In genomic region chr13:42486711-42487198, GRCh38 we compare ENCODE assay signal across 13 cellular contexts.
A peak's percentile ranks its signal among the peaks of the same experiment; 100 is the strongest.
DNase-seq lines count a peak whose midpoint lies in the region; ATAC-seq and TF ChIP-seq lines count a peak whose summit lies in the region.
"Had no signal": no experiment of that assay in that cellular context is flagged by ENCODE, and none has a peak within 500 bp of the region (broad histone marks: within the 10 kb centered on the region; RNA-seq: fewer than 3 reads in every experiment).

No MANE protein-coding gene starts in this region.

- peaks cover 0 to 3% (median 0%) of the 10 kb centered on the region in 11 donors for H3K9me3 Mint-ChIP-seq in naive thymus-derived CD4-positive, alpha-beta T cell
- H3K9me3 Mint-ChIP-seq in activated CD4-positive, alpha-beta T cell treated with anti-CD3 and anti-CD28 coated beads, Interleukin-2, amount 10 ng/mL, durations not matched to agents 24 days and 14 days, result peaks cover 4% of the 10 kb centered on the region

- H3K4me1 Mint-ChIP-seq in naive thymus-derived CD4-positive, alpha-beta T cell, result peaks cover 0 to 1% (median 0%) of the 10 kb centered on the region in 7 donors
- peaks cover 4% of the 10 kb centered on the region for H3K4me1 Mint-ChIP-seq in activated CD4-positive, alpha-beta T cell treated with anti-CD3 and anti-CD28 coated beads, Interleukin-2, amount 10 ng/mL, durations not matched to agents 24 days and 14 days
- H3K4me1 Mint-ChIP-seq: endodermal cell had no signal

- DNase-seq in COLO829 (ENCODE audit: low spot score), result peak; percentile 43
- DNase-seq in NCI-H226, result peak; percentile 81
- peak; percentile 96 for DNase-seq in choroid plexus epithelial cell (ENCODE audit: low read depth)
- no peak for DNase-seq in naive thymus-derived CD4-positive, alpha-beta T cell
- no peak for DNase-seq in activated CD4-positive, alpha-beta T cell treated with anti-CD3 and anti-CD28 coated beads, Interleukin-2, amount 10 ng/mL, durations not matched to agents 24 days and 14 days
- DNase-seq in NCI-H2029 treated with DMSO at 0.1 percent for 48 hours (lab: John Stamatoyannopoulos, UW), result no peak
- DNase-seq: activated T-cell treated with anti-CD3 and anti-CD28 coated beads, Interleukin-2, amount 50 U/mL, for 48 hours; endodermal cell; H7; NCI-H2227 treated with DMSO at 0.1 percent for 48 hours had no signal

- intact Hi-C loops in naive thymus-derived CD4-positive, alpha-beta T cell (cut with micrococcal nuclease), result no loop called here
- intact Hi-C loops in activated CD4-positive, alpha-beta T cell treated with anti-CD3 and anti-CD28 coated beads, Interleukin-2, amount 10 ng/mL, durations not matched to agents 24 days and 14 days (cut with micrococcal nuclease), result no loop called here

- no peak overlapping the region for H3K4me3 Mint-ChIP-seq in naive thymus-derived CD4-positive, alpha-beta T cell
- no peak overlapping the region for H3K4me3 Mint-ChIP-seq in activated CD4-positive, alpha-beta T cell treated with anti-CD3 and anti-CD28 coated beads, Interleukin-2, amount 10 ng/mL, durations not matched to agents 24 days and 14 days
- H3K4me3 Mint-ChIP-seq: endodermal cell had no signal

- H3K36me3 ChIP-seq in naive thymus-derived CD4-positive, alpha-beta T cell (ENCODE audit: control insufficient read depth in 2 of 3, insufficient read depth in 3 of 3, low read length in 3 of 3), result no peaks in the 10 kb centered on the region

- ATAC-seq in naive thymus-derived CD4-positive, alpha-beta T cell, result peak; percentile 60
- no peak for ATAC-seq in HG03354 (IDR thresholded peaks at IDR 0.05; ENCODE audit: poor library complexity, severe bottlenecking, unreplicated experiment)
- ATAC-seq in GM18873 (IDR thresholded peaks at IDR 0.05; ENCODE audit: low FRiP score, unreplicated experiment), result no peak

- H3K36me3 Mint-ChIP-seq in naive thymus-derived CD4-positive, alpha-beta T cell, result peaks cover 0 to 5% (median 0%) of the 10 kb centered on the region in 5 donors
- peaks cover 18% of the 10 kb centered on the region for H3K36me3 Mint-ChIP-seq in activated CD4-positive, alpha-beta T cell treated with anti-CD3 and anti-CD28 coated beads, Interleukin-2, amount 10 ng/mL, durations not matched to agents 24 days and 14 days (ENCODE audit: low read depth)

- H3K4me1 ChIP-seq in naive thymus-derived CD4-positive, alpha-beta T cell (ENCODE audit: control insufficient read depth in 2 of 2, insufficient read depth in 2 of 2, low read length in 2 of 2), result no peaks in the 10 kb centered on the region

- CTCF ChIA-PET in naive thymus-derived CD4-positive, alpha-beta T cell (lab: Charles Lee), result no interaction called here

- no peak overlapping the region for H3K4me3 ChIP-seq in choroid plexus epithelial cell (ENCODE audit: low read depth, low read length)
- H3K4me3 ChIP-seq in naive thymus-derived CD4-positive, alpha-beta T cell (ENCODE audit: low read length), result no peak overlapping the region

- peaks cover 0 to 4% (median 0%) of the 10 kb centered on the region in 5 donors for H3K27me3 Mint-ChIP-seq in naive thymus-derived CD4-positive, alpha-beta T cell
- H3K27me3 Mint-ChIP-seq in activated CD4-positive, alpha-beta T cell treated with anti-CD3 and anti-CD28 coated beads, Interleukin-2, amount 10 ng/mL, durations not matched to agents 24 days and 14 days, result no peaks in the 10 kb centered on the region

- H3K9me3 ChIP-seq in naive thymus-derived CD4-positive, alpha-beta T cell (ENCODE audit: control insufficient read depth in 2 of 3, low read length in 3 of 3), result no peaks in the 10 kb centered on the region

- no peak overlapping the region for H3K27ac ChIP-seq in naive thymus-derived CD4-positive, alpha-beta T cell (ENCODE audit: low read depth, low read length)
- H3K27ac ChIP-seq: HL-60 had no signal

- H3K27ac Mint-ChIP-seq in naive thymus-derived CD4-positive, alpha-beta T cell, result no peak overlapping the region
- H3K27ac Mint-ChIP-seq in activated CD4-positive, alpha-beta T cell treated with anti-CD3 and anti-CD28 coated beads, Interleukin-2, amount 10 ng/mL, durations not matched to agents 24 days and 14 days, result no peak overlapping the region
- H3K27ac Mint-ChIP-seq: endodermal cell had no signal

- no peaks in the 10 kb centered on the region for H3K27me3 ChIP-seq in naive thymus-derived CD4-positive, alpha-beta T cell (ENCODE audit: control insufficient read depth in 2 of 2, insufficient read depth in 2 of 2, low read length in 2 of 2)

- TF ChIP-seq CTCF in choroid plexus epithelial cell (conservative IDR thresholded peaks at IDR 0.05; ENCODE audit: low read depth, low read length), result no peak

- POLR2A ChIA-PET in naive thymus-derived CD4-positive, alpha-beta T cell (lab: Charles Lee), result no interaction called here

Comparison
In these comparisons a context has a peak if more than half of its experiments do, and no peak if none do; other contexts are left out.
1. DNase-seq: peak in COLO829 (single experiment), NCI-H226 (single experiment) and choroid plexus epithelial cell (single experiment); none in naive thymus-derived CD4-positive, alpha-beta T cell (0 of 9), activated CD4-positive, alpha-beta T cell treated with anti-CD3 and anti-CD28 coated beads, Interleukin-2, amount 10 ng/mL, durations not matched to agents 24 days and 14 days (single experiment) and NCI-H2029 treated with DMSO at 0.1 percent for 48 hours (single experiment).